Comparison of ENCODE assay signal across 1 cellular context in genomic region chr20:47090835-47091234, GRCh38.
TF ChIP-seq lines count a peak whose summit lies in the region.

No MANE protein-coding gene starts in this region.

TF ChIP-seq in GM23338, 12 proteins besides CTCF, POLR2A, EP300 and RAD21 (continued from another document):
- TF ChIP-seq, protein P1, sequence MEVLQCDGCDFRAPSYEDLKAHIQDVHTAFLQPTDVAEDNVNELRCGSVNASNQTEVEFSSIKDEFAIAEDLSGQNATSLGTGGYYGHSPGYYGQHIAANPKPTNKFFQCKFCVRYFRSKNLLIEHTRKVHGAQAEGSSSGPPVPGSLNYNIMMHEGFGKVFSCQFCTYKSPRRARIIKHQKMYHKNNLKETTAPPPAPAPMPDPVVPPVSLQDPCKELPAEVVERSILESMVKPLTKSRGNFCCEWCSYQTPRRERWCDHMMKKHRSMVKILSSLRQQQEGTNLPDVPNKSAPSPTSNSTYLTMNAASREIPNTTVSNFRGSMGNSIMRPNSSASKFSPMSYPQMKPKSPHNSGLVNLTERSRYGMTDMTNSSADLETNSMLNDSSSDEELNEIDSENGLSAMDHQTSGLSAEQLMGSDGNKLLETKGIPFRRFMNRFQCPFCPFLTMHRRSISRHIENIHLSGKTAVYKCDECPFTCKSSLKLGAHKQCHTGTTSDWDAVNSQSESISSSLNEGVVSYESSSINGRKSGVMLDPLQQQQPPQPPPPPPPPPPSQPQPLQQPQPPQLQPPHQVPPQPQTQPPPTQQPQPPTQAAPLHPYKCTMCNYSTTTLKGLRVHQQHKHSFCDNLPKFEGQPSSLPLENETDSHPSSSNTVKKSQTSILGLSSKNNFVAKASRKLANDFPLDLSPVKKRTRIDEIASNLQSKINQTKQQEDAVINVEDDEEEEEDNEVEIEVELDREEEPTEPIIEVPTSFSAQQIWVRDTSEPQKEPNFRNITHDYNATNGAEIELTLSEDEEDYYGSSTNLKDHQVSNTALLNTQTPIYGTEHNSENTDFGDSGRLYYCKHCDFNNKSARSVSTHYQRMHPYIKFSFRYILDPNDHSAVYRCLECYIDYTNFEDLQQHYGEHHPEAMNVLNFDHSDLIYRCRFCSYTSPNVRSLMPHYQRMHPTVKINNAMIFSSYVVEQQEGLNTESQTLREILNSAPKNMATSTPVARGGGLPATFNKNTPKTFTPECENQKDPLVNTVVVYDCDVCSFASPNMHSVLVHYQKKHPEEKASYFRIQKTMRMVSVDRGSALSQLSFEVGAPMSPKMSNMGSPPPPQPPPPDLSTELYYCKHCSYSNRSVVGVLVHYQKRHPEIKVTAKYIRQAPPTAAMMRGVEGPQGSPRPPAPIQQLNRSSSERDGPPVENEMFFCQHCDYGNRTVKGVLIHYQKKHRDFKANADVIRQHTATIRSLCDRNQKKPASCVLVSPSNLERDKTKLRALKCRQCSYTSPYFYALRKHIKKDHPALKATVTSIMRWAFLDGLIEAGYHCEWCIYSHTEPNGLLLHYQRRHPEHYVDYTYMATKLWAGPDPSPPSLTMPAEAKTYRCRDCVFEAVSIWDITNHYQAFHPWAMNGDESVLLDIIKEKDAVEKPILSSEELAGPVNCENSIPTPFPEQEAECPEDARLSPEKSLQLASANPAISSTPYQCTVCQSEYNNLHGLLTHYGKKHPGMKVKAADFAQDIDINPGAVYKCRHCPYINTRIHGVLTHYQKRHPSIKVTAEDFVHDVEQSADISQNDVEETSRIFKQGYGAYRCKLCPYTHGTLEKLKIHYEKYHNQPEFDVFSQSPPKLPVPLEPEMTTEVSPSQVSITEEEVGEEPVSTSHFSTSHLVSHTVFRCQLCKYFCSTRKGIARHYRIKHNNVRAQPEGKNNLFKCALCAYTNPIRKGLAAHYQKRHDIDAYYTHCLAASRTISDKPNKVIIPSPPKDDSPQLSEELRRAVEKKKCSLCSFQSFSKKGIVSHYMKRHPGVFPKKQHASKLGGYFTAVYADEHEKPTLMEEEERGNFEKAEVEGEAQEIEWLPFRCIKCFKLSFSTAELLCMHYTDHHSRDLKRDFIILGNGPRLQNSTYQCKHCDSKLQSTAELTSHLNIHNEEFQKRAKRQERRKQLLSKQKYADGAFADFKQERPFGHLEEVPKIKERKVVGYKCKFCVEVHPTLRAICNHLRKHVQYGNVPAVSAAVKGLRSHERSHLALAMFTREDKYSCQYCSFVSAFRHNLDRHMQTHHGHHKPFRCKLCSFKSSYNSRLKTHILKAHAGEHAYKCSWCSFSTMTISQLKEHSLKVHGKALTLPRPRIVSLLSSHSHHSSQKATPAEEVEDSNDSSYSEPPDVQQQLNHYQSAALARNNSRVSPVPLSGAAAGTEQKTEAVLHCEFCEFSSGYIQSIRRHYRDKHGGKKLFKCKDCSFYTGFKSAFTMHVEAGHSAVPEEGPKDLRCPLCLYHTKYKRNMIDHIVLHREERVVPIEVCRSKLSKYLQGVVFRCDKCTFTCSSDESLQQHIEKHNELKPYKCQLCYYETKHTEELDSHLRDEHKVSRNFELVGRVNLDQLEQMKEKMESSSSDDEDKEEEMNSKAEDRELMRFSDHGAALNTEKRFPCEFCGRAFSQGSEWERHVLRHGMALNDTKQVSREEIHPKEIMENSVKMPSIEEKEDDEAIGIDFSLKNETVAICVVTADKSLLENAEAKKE (CRISPR knock-in tag; IDR thresholded peaks at IDR 0.05), result no peak
- TF ChIP-seq EZH2 (IDR thresholded peaks at IDR 0.05; ENCODE audit: low read depth, unreplicated experiment) (no peak), EZH2phosphoT487 (IDR thresholded peaks at IDR 0.05; ENCODE audit: unreplicated experiment) (no peak), STAT1 (IDR thresholded peaks at IDR 0.05; ENCODE audit: unreplicated experiment) (no peak), ETS1 (IDR thresholded peaks at IDR 0.05) (no peak), NANOG (IDR thresholded peaks at IDR 0.05; ENCODE audit: borderline replicate concordance) (no peak), JUNB (IDR thresholded peaks at IDR 0.05; ENCODE audit: unreplicated experiment) (no peak), ZNF331 (CRISPR knock-in tag; IDR thresholded peaks at IDR 0.05; ENCODE audit: low read depth) (no peak)
- TF ChIP-seq, protein P2, sequence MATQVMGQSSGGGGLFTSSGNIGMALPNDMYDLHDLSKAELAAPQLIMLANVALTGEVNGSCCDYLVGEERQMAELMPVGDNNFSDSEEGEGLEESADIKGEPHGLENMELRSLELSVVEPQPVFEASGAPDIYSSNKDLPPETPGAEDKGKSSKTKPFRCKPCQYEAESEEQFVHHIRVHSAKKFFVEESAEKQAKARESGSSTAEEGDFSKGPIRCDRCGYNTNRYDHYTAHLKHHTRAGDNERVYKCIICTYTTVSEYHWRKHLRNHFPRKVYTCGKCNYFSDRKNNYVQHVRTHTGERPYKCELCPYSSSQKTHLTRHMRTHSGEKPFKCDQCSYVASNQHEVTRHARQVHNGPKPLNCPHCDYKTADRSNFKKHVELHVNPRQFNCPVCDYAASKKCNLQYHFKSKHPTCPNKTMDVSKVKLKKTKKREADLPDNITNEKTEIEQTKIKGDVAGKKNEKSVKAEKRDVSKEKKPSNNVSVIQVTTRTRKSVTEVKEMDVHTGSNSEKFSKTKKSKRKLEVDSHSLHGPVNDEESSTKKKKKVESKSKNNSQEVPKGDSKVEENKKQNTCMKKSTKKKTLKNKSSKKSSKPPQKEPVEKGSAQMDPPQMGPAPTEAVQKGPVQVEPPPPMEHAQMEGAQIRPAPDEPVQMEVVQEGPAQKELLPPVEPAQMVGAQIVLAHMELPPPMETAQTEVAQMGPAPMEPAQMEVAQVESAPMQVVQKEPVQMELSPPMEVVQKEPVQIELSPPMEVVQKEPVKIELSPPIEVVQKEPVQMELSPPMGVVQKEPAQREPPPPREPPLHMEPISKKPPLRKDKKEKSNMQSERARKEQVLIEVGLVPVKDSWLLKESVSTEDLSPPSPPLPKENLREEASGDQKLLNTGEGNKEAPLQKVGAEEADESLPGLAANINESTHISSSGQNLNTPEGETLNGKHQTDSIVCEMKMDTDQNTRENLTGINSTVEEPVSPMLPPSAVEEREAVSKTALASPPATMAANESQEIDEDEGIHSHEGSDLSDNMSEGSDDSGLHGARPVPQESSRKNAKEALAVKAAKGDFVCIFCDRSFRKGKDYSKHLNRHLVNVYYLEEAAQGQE (IDR thresholded peaks at IDR 0.05; ENCODE audit: unreplicated experiment), result no peak
